ENCODE assay signal across 1 cellular context in the genomic region with DNA sequence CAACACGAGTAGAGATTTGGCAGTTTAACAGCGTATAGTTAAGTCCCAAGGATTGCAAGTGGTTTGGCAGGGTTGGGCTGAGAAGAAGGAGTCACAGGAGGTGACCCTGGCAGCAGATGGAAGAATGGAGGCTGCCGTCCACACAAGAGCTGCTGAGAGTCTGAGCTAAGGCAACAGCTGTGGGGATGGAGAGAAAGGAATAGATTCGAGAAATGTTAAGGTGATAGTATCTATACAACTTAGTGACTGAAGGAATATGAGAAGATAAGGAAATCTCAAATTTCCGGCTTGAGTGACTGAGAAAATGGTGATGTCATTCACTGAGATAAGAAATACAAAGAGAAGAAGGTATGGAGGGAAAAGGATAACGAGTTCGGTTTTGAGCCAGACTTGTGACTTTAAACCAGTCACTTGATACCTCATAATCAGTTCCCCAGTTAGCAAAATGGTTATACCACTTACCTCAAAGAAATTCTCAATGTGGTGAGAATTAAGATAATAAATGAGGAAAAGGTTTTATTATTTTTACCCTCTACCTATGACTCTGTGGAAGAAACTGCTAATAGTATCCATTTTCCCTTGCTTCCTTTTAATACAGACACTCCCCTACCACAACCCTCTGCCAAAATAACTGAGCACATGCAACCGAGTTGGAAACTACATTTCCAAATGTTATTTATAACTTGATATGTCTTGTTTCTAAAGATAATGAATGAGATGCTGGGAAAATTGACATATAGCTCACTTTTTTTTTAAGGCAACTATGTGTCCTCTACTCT.
TF ChIP-seq lines count a peak whose summit lies in the region.

No MANE protein-coding gene starts in this region.

TF ChIP-seq in endothelial cell of umbilical vein, 7 proteins besides CTCF, POLR2A, EP300 and RAD21:
- TF ChIP-seq, protein P1, sequence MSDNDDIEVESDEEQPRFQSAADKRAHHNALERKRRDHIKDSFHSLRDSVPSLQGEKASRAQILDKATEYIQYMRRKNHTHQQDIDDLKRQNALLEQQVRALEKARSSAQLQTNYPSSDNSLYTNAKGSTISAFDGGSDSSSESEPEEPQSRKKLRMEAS (IDR thresholded peaks at IDR 0.05; ENCODE audit: insufficient read depth, insufficient read length) = no peak
- TF ChIP-seq GATA2 (IDR thresholded peaks at IDR 0.05; ENCODE audit: insufficient read depth, insufficient read length, low read depth, low read length) (peak; percentile 91), FOS (IDR thresholded peaks at IDR 0.05; ENCODE audit: borderline replicate concordance, insufficient read depth, low read length) (no peak), MYC (IDR thresholded peaks at IDR 0.05; ENCODE audit: low read depth, low read length) (no peak)
